In the genomic region with DNA sequence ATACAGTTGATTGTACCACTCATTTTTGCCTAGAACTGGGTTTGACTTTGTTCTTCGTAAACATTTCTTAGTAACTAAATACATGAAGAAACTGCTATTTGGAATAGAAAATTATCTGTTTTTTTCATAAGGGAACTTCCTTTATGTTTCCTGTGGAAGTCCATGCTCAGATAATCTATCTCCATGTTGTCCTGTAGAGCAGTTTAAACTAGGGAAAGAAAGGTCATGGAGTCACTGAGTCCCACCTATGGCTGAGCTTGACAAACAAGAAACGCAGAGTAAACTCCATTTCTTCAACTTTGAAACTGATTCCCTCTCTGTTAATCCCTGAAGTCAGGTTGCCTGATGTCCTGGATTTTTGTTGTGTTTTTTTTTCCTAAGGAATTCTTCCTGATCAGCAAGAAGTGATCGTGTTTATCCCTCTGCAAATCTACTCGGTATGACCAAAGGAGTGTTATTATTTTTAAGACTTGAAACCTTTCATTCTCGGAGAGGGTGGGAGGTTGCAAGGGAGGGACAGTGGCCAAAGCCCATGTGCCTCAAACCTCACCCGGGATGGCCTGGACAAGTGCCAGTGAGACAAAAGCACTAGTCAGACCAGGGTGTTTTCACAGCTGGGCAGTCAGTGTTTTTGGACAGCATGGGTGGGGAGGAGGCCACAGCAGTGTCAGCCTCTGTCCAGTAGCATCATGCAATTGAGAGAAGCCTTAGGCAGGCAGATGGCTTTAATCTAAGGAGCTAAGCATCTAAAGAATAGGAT, we compare ENCODE assay signal across 12 cellular contexts. TPM values are rescaled to one million over a fixed set of nuclear protein-coding genes. Genes with fewer than 3 reads are reported as not detected.
DNase-seq lines count a peak whose midpoint lies in the region; ATAC-seq and TF ChIP-seq lines count a peak whose summit lies in the region.
"Had no signal": no experiment of that assay in that cellular context is flagged by ENCODE, and none has a peak within 500 bp of the region (broad histone marks: within the 10 kb centered on the region; RNA-seq: fewer than 3 reads in every experiment).

No MANE protein-coding gene starts in this region.

- intact Hi-C loops in sigmoid colon (cut with DNase I), result no loop called here
- intact Hi-C loops in activated naive CD4-positive, alpha-beta T cell treated with anti-CD3 and anti-CD28 coated beads for 36 hours (cut with micrococcal nuclease), result no loop called here

- no peak for ATAC-seq in HG03460 (IDR thresholded peaks at IDR 0.05; ENCODE audit: unreplicated experiment)
- ATAC-seq in GM18520 (IDR thresholded peaks at IDR 0.05; ENCODE audit: unreplicated experiment), result no peak

- CTCF ChIA-PET in activated naive CD4-positive, alpha-beta T cell treated with anti-CD3 and anti-CD28 coated beads for 36 hours (lab: Charles Lee), result interaction anchor here (0.8 to 1.1 kb wide), 2 partner anchors 11 to 12 kb away, joined by 3 read pairs; no protein-coding TSS in a partner anchor

- H3K4me1 ChIP-seq in sigmoid colon, result peaks cover 0 to 19% (median 8%) of the 10 kb centered on the region in 4 donors

- TF ChIP-seq CTCF in WERI-Rb-1 (IDR thresholded peaks at IDR 0.05; ENCODE audit: low read depth, low read length) (no peak), sigmoid colon (IDR thresholded peaks at IDR 0.05) (no peak)

- H3K9me3 ChIP-seq in WERI-Rb-1 (ENCODE audit: severe bottlenecking) (no peaks in the 10 kb centered on the region), sigmoid colon (no peaks in the 10 kb centered on the region)
- H3K9me3 ChIP-seq: suprapubic skin had no signal

- H3K9me3 Mint-ChIP-seq in activated naive CD4-positive, alpha-beta T cell treated with anti-CD3 and anti-CD28 coated beads for 36 hours, result no peaks in the 10 kb centered on the region

- WGBS in sigmoid colon, 2 donors, result 65 to 71% methylated on average over 6 of the region's 6 CpGs

- no peaks in the 10 kb centered on the region for H3K27me3 Mint-ChIP-seq in activated naive CD4-positive, alpha-beta T cell treated with anti-CD3 and anti-CD28 coated beads for 36 hours (ENCODE audit: low read depth)

- H3K36me3 ChIP-seq in WERI-Rb-1 (no peaks in the 10 kb centered on the region), sigmoid colon (no peaks in the 10 kb centered on the region)
- H3K36me3 ChIP-seq: suprapubic skin had no signal

- H3K4me1 Mint-ChIP-seq in activated naive CD4-positive, alpha-beta T cell treated with anti-CD3 and anti-CD28 coated beads for 36 hours (ENCODE audit: low read depth), result no peaks in the 10 kb centered on the region

- no peak for TF ChIP-seq POLR2A in sigmoid colon (IDR thresholded peaks at IDR 0.05)

- H3K4me3 ChIP-seq in WERI-Rb-1 (ENCODE audit: low read depth, low read length) (no peak overlapping the region), sigmoid colon (no peak overlapping the region)
- H3K4me3 ChIP-seq: suprapubic skin had no signal

- H3K36me3 Mint-ChIP-seq in activated naive CD4-positive, alpha-beta T cell treated with anti-CD3 and anti-CD28 coated beads for 36 hours (ENCODE audit: low read depth), result peaks cover 2% of the 10 kb centered on the region

- TF ChIP-seq EP300 in sigmoid colon (IDR thresholded peaks at IDR 0.05), result no peak

- no peak overlapping the region for H3K27ac Mint-ChIP-seq in activated naive CD4-positive, alpha-beta T cell treated with anti-CD3 and anti-CD28 coated beads for 36 hours

- H3K4me3 Mint-ChIP-seq in activated naive CD4-positive, alpha-beta T cell treated with anti-CD3 and anti-CD28 coated beads for 36 hours, result no peak overlapping the region

- H3K27me3 ChIP-seq in WERI-Rb-1 (ENCODE audit: insufficient read depth, low read depth, severe bottlenecking), result no peaks in the 10 kb centered on the region
- H3K27me3 ChIP-seq in sigmoid colon, result no peaks in the 10 kb centered on the region
- H3K27me3 ChIP-seq: suprapubic skin had no signal

- no peak overlapping the region for H3K27ac ChIP-seq in WERI-Rb-1
- H3K27ac ChIP-seq in sigmoid colon, result no peak overlapping the region
- H3K27ac ChIP-seq: suprapubic skin had no signal

- DNase-seq in GM03348 (ENCODE audit: low spot score) (peak; percentile 78), WERI-Rb-1 (peak; percentile 24), glomerular visceral epithelial cell (ENCODE audit: extremely low spot score) (peak; percentile 86), sigmoid colon (peak; percentile 78), COLO668 (lab: John Stamatoyannopoulos, UW; ENCODE audit: unreplicated experiment) (no peak)
- no peak for DNase-seq in activated naive CD4-positive, alpha-beta T cell treated with anti-CD3 and anti-CD28 coated beads for 36 hours
- DNase-seq: Calu3, NCI-H446, T1000 had no signal

RNA-seq across cellular contexts. Expression of gene PLCXD2, which starts 54.8 kb away (rescaled TPM):
- under 1 TPM; 0.28 to 0.81 (median 0.51) TPM for total RNA-seq in sigmoid colon
- 1 to 10 TPM; 1.8 to 4.8 (median 4.4) TPM for polyA plus RNA-seq in sigmoid colon
- total RNA-seq in activated naive CD4-positive, alpha-beta T cell treated with anti-CD3 and anti-CD28 coated beads for 36 hours, result 10 to 100 TPM; 12.5 to 12.6 TPM

Comparison
In these comparisons a context has a peak if more than half of its experiments do, and no peak if none do; other contexts are left out.
1. DNase-seq: peak in GM03348 (single experiment), WERI-Rb-1 (single experiment), glomerular visceral epithelial cell (single experiment) and sigmoid colon (single experiment); none in COLO668 (single experiment) and activated naive CD4-positive, alpha-beta T cell treated with anti-CD3 and anti-CD28 coated beads for 36 hours (single experiment).
2. RNA of gene PLCXD2, which starts 54.8 kb away (total RNA-seq): 12.5 to 12.6 TPM in activated naive CD4-positive, alpha-beta T cell treated with anti-CD3 and anti-CD28 coated beads for 36 hours; 0.28 to 0.81 TPM in sigmoid colon; every median in the first group is over 4 times any median in the second.